Comparison of ENCODE assay signal across 11 cellular contexts in the genomic region with DNA sequence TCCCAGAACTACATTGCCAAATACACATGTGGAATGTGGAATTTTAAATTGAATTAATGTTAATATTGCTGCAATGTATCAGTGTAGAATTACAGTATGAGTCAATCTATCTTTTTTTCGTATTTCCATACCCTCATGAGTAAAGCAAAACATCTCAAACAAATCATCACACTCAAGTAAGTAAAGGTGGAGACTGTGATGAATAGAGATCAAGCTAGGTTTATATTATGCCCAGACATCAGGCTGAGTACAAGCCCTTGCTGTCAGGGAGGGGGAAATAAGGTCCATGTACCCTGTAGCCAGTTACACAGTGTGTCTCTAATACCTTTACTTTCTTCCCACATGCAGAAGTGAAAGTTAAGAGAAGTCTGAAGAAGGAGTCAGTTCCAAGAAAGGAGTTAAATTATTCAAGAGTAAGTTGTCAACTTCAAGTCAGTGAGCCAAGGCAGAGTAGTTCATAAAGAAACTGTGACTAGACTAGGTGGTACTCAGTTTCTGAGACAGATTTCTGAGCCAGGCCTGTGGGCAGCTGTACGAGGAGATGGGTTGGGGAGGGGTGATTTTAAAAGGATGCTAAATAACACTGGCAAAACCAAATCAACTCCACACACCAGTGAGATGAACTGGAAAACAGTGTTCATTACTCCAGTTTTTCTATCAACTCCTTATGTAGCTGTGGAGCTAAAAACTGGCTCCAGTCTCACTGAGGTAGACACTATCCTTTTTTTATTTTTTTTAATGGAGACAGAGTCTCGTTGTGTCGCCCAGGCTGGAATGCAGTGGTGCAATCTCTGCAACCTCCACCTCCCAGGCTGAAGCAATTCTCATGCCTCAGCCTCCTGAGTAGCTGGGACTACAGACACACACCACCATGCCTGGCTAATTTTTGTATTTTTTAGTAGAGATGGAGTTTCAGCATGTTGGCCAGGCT. TPM values are rescaled to one million over a fixed set of nuclear protein-coding genes. Genes with fewer than 3 reads are reported as not detected.
DNase-seq lines count a peak whose midpoint lies in the region; ATAC-seq, FAIRE-seq and TF ChIP-seq lines count a peak whose summit lies in the region.
"Had no signal": no experiment of that assay in that cellular context is flagged by ENCODE, and none has a peak within 500 bp of the region (broad histone marks: within the 10 kb centered on the region; RNA-seq: fewer than 3 reads in every experiment).

No MANE protein-coding gene starts in this region.

- H3K4me2 ChIP-seq in GM12878 (ENCODE audit: control insufficient read depth, insufficient read depth), result peak overlapping the region; percentile 90

- H3K27ac Mint-ChIP-seq in natural killer cell, result no peak overlapping the region
- H3K27ac Mint-ChIP-seq: activated naive CD8-positive, alpha-beta T cell had no signal

- peaks cover 0 to 13% of the 10 kb centered on the region in 2 donors for H3K27me3 Mint-ChIP-seq in natural killer cell (ENCODE audit: low read depth in 2 of 2)
- H3K27me3 Mint-ChIP-seq: activated naive CD8-positive, alpha-beta T cell had no signal

- RAD21 ChIA-PET in GM12878 (lab: Charles Lee; ENCODE audit: unreplicated experiment), result interaction anchor here (0.6 to 10.2 kb wide), 27 partner anchors 8 to 204 kb away, joined by 3 to 73 read pairs (median 8); partner anchors contain the start of gene STK38L

- SMC1A ChIA-PET in GM12878 (lab: Charles Lee; ENCODE audit: uncharacterized antibody, unreplicated experiment), result interaction anchor here (0.7 to 7.9 kb wide), 25 partner anchors 11 to 196 kb away, joined by 3 to 145 read pairs (median 7); partner anchors contain the start of gene STK38L

- H3K9ac ChIP-seq in GM12878 (ENCODE audit: control insufficient read depth, insufficient read depth, low read length), result peak overlapping the region; percentile 62

- ATAC-seq in GM19463 (IDR thresholded peaks at IDR 0.05; ENCODE audit: unreplicated experiment) (peak; percentile 74), HG03196 (IDR thresholded peaks at IDR 0.05; ENCODE audit: unreplicated experiment) (peak; percentile 60), GM12878 (peak; percentile 85), natural killer cell (no peak)
- ATAC-seq: lower lobe of right lung had no signal

- H3K4me1 ChIP-seq in GM12878 (ENCODE audit: control insufficient read depth, insufficient read depth, low read length), result peaks cover 43% of the 10 kb centered on the region
- no peaks in the 10 kb centered on the region for H3K4me1 ChIP-seq in adrenal gland (replicated peaks in 1 of 2)
- H3K4me1 ChIP-seq: lower lobe of right lung had no signal

- H3K9me3 ChIP-seq in GM12878 (replicated peaks; ENCODE audit: control insufficient read depth, insufficient read depth, low read length), result no peaks in the 10 kb centered on the region; the same call in 1 of the 3 replicates
- H3K9me3 ChIP-seq in adrenal gland (replicated peaks in 1 of 3), result no peaks in the 10 kb centered on the region
- H3K9me3 ChIP-seq: lower lobe of right lung had no signal

- H3K27ac ChIP-seq in GM12878 (ENCODE audit: control insufficient read depth, insufficient read depth), result peak overlapping the region; percentile 96
- H3K27ac ChIP-seq in adrenal gland, result no peak overlapping the region
- H3K27ac ChIP-seq: lower lobe of right lung had no signal

- H4K20me1 ChIP-seq in GM12878 (ENCODE audit: control insufficient read depth, insufficient read depth), result no peaks in the 10 kb centered on the region

- TF ChIP-seq EP300 in GM12878 (IDR thresholded peaks at IDR 0.05; ENCODE audit: borderline replicate concordance in 1 of 2, control insufficient read depth in 1 of 2, low read depth in 2 of 2, low read length in 2 of 2), result no peak; a peak in 1 of 4 replicates

- no peaks in the 10 kb centered on the region for H3K79me2 ChIP-seq in GM12878 (ENCODE audit: control insufficient read depth, insufficient read depth, low read length)

- peak; percentile 85 for FAIRE-seq in GM12878 (lab: Jason Lieb, UNC)

- TSS peak; percentile 61 for BruUV-seq in GM12878 (replicated peaks; lab: Mats Ljungman, UMichigan)

- TF ChIP-seq CTCF in GM12864 (IDR thresholded peaks at IDR 0.05; ENCODE audit: low read depth, low read length, missing control alignments), result no peak
- no peak for TF ChIP-seq CTCF in GM12878 (IDR thresholded peaks at IDR 0.05 in 2 of 3, conservative IDR thresholded peaks at IDR 0.05 in 1 of 3; ENCODE audit: control insufficient read depth in 2 of 3, extremely low read depth in 1 of 3, insufficient read depth in 1 of 3, low read depth in 3 of 3, low read length in 3 of 3)
- TF ChIP-seq CTCF in adrenal gland (IDR thresholded peaks at IDR 0.05), result no peak
- TF ChIP-seq CTCF in natural killer cell (IDR thresholded peaks at IDR 0.05), result no peak

- WGBS in GM12878 (ENCODE audit: insufficient coverage, insufficient replicate concordance, low lambda C conversion rate, missing lambda C conversion rate), result 0% methylated on average over 4 of the region's 4 CpGs
- WGBS in adrenal gland, 4 donors, result 70 to 88% (median 79%) methylated on average over 4 of the region's 4 CpGs

- TF ChIP-seq POLR2A in GM12878 (IDR thresholded peaks at IDR 0.05; ENCODE audit: low read depth, low read length) (0 out of 2 replicates have a peak, but pooled peaks have one; percentile 19), adrenal gland (IDR thresholded peaks at IDR 0.05) (no peak)

- in situ Hi-C loops in GM12878 (cut with MboI), result no loop called here

- POLR2A ChIA-PET in GM12878 (lab: Charles Lee), result interaction anchor here (0.5 to 6.0 kb wide), 14 partner anchors 11 to 198 kb away, joined by 3 to 70 read pairs (median 4); partner anchors contain the start of genes MED21 and STK38L

- no peak overlapping the region for H3K4me3 Mint-ChIP-seq in natural killer cell
- H3K4me3 Mint-ChIP-seq: activated naive CD8-positive, alpha-beta T cell had no signal

- H3K4me3 ChIP-seq in GM12864 (ENCODE audit: low read depth, low read length), result no peak overlapping the region
- no peak overlapping the region for H3K4me3 ChIP-seq in GM12878
- H3K4me3 ChIP-seq in adrenal gland, result no peak overlapping the region
- H3K4me3 ChIP-seq: lower lobe of right lung had no signal

- CTCF ChIA-PET in GM12878 (lab: Yijun Ruan, JAX), result interaction anchor here (1.1 to 4.4 kb wide), 12 partner anchors 12 to 205 kb away, joined by 3 to 66 read pairs (median 4); no protein-coding TSS in a partner anchor

- H3K27me3 ChIP-seq in GM12878 (replicated peaks in 1 of 2; ENCODE audit: control insufficient read depth in 2 of 2, insufficient read depth in 2 of 2, low read length in 1 of 2) (no peaks in the 10 kb centered on the region), adrenal gland (no peaks in the 10 kb centered on the region)

- H3K9me3 Mint-ChIP-seq in natural killer cell, result no peaks in the 10 kb centered on the region

- H3K36me3 ChIP-seq in GM12878 (ENCODE audit: control insufficient read depth in 2 of 2, insufficient read depth in 2 of 2, low read length in 1 of 2) (no peaks in the 10 kb centered on the region), adrenal gland (replicated peaks in 1 of 2) (no peaks in the 10 kb centered on the region)
- H3K36me3 ChIP-seq: lower lobe of right lung had no signal

- intact Hi-C loops in GM12878 (cut with micrococcal nuclease; ENCODE audit: unreplicated experiment) (loop anchor here (1.0 to 5.0 kb wide), 6 partner anchors 12 to 87 kb away; partner anchors contain the start of gene STK38L), adrenal gland (cut with DNase I) (no loop called here), natural killer cell (cut with micrococcal nuclease) (no loop called here)

- no peaks in the 10 kb centered on the region for H3K36me3 Mint-ChIP-seq in natural killer cell

- peak overlapping the region; percentile 15; the same call in 1 of the 2 replicates for H2AFZ ChIP-seq in GM12878 (ENCODE audit: control insufficient read depth, low read depth, low read length)

- DNase-seq in GM12864 (ENCODE audit: low read depth) (peak; percentile 74), GM12878 (ENCODE audit: low read depth, low spot score) (peak; percentile 90), inferior parietal cortex (ENCODE audit: extremely low spot score) (no peak), GOT3 (lab: John Stamatoyannopoulos, UW) (no peak), adrenal gland (no peak), natural killer cell (no peak)
- DNase-seq: lower lobe of right lung, NCI-H446 had no signal

- peak; percentile 3; the same call in 1 of the 2 replicates for TF ChIP-seq RAD21 in GM12878 (IDR thresholded peaks at IDR 0.05; ENCODE audit: insufficient read depth, low read depth, low read length)

- no peaks in the 10 kb centered on the region for H3K4me1 Mint-ChIP-seq in natural killer cell

TF ChIP-seq in GM12878, 131 proteins besides CTCF, POLR2A, EP300 and RAD21 (continues in another document):
- TF ChIP-seq SMAD5 (IDR thresholded peaks at IDR 0.05; ENCODE audit: low read depth), result peak; percentile 35; the same call in 1 of the 2 replicates
- peak; percentile 66 for TF ChIP-seq FOXM1 (IDR thresholded peaks at IDR 0.05; ENCODE audit: low read depth, low read length)
- no peak for TF ChIP-seq NR2C1 (IDR thresholded peaks at IDR 0.05)
- no peak for TF ChIP-seq ZNF217 (IDR thresholded peaks at IDR 0.05)

RNA-seq across cellular contexts. Expression of gene STK38L, which starts 23.8 kb away (rescaled TPM):
- total RNA-seq in GM12878 (2013; cell fraction: nucleolus; rRNA removed), result 283 and 300 TPM in 2 replicates
- total RNA-seq in GM12878 (2014; rRNA removed), result 92.7 and 120 TPM in 2 replicates
- 130 and 131 TPM in 2 replicates for total RNA-seq in GM12878 (2014; rRNA removed; fragmentation: Illumina TruSeq; extraction: Trizol)
- total RNA-seq in GM12878 (2021), result 110 and 131 TPM in 2 replicates
- polyA plus RNA-seq in GM12878 (2011; ENCODE audit: low read depth), result 19.4 TPM
- 121 and 218 TPM in 2 replicates for polyA plus RNA-seq in GM12878 (2011; rRNA removed)
- polyA plus RNA-seq in GM12878 (2011; cell fraction: cytosol; rRNA removed), result 24.3 and 29.2 TPM in 2 replicates
- 70.9 and 75.1 TPM in 2 replicates for polyA plus RNA-seq in GM12878 (2011; cell fraction: nucleus; rRNA removed)
- 40.8 and 44.4 TPM in 2 replicates for polyA plus RNA-seq in GM12878 (2012)
- polyA plus RNA-seq in GM12878 (2014; fragmentation: Illumina TruSeq; extraction: Trizol), result 134 and 173 TPM in 2 replicates
- 10 to 100 TPM; 43.0 to 50.2 TPM for polyA plus RNA-seq in GM12878 (2014; fragmentation: Nextera tagmentation; extraction: Ambion mirVana)
- 76.8 and 90.8 TPM in 2 replicates for polyA plus RNA-seq in GM12878 (2014; rRNA removed)
- polyA plus RNA-seq in GM12878 (2016; fragmentation: Nextera tagmentation; extraction: Ambion mirVana), result 100 to 1,000 TPM; 144 to 154 TPM
- polyA minus RNA-seq in GM12878 (2011; rRNA and poly(A)+ RNA removed), result 41.8 and 75.6 TPM in 2 replicates
- 35.9 and 43.5 TPM in 2 replicates for polyA minus RNA-seq in GM12878 (2011; cell fraction: cytosol; rRNA and poly(A)+ RNA removed)
- polyA minus RNA-seq in GM12878 (2011; cell fraction: nucleus; rRNA and poly(A)+ RNA removed), result 36.5 and 60.8 TPM in 2 replicates
- total RNA-seq in adrenal gland, result 100 to 1,000 TPM in 1 of 8 donors, 10 to 100 TPM in 7; 12.5 to 298 (median 31.1) TPM
- 10 to 100 TPM; 10.2 to 15.4 (median 10.9) TPM for polyA plus RNA-seq in adrenal gland
- 10 to 100 TPM; 14.0 to 17.0 (median 15.0) TPM for total RNA-seq in natural killer cell

Comparison
In these comparisons a context has a peak if more than half of its experiments do, and no peak if none do; other contexts are left out.
1. DNase-seq: peak in GM12864 (single experiment) and GM12878 (single experiment); none in inferior parietal cortex (single experiment), GOT3 (single experiment), adrenal gland (0 of 7) and natural killer cell (single experiment).
2. ATAC-seq: peak in GM19463 (single experiment), HG03196 (single experiment) and GM12878 (single experiment); none in natural killer cell (0 of 3).